Comparison of ENCODE assay signal across 1 cellular context in genomic region chr3:185960518-185961288, GRCh38.
TF ChIP-seq lines count a peak whose summit lies in the region.

No MANE protein-coding gene starts in this region.

TF ChIP-seq in GM12878, 131 proteins besides CTCF, POLR2A, EP300 and RAD21 (continued from another document):
- TF ChIP-seq ZBTB11 (CRISPR knock-in tag; IDR thresholded peaks at IDR 0.05) (no peak), SMC3 (IDR thresholded peaks at IDR 0.05; ENCODE audit: borderline replicate concordance, low read length) (no peak), JUNB (IDR thresholded peaks at IDR 0.05) (no peak), YY1 (IDR thresholded peaks at IDR 0.05; ENCODE audit: low read depth, low read length) (no peak), BACH1 (IDR thresholded peaks at IDR 0.05; ENCODE audit: borderline replicate concordance) (no peak)
